Comparison of ENCODE assay signal across 8 cellular contexts in genomic region chrX:55489315-55490009, GRCh38. TPM values are rescaled to one million over a fixed set of nuclear protein-coding genes. Genes with fewer than 3 reads are reported as not detected.
DNase-seq lines count a peak whose midpoint lies in the region; ATAC-seq, FAIRE-seq and TF ChIP-seq lines count a peak whose summit lies in the region.

Gene USP51, minus strand, starts transcription at chrX:55489848. Its CDS starts 909 bp downstream, at chrX:55488939.

- peak within 1 kb of the TSS; percentile 48 to 87 (median 75) for H3K27ac ChIP-seq in pancreas

- peaks cover 8% of the 10 kb centered on the region for H3K4me1 Mint-ChIP-seq in activated naive CD8-positive, alpha-beta T cell treated with anti-CD3 and anti-CD28 coated beads, Interleukin-2, amount 10 ng/mL, durations not matched to agents 7 days and 5 days

- POLR2A ChIA-PET in activated naive CD8-positive, alpha-beta T cell treated with anti-CD3 and anti-CD28 coated beads, Interleukin-2, amount 10 ng/mL, durations not matched to agents 7 days and 5 days (lab: Charles Lee), result interaction anchor here (1.6 to 2.4 kb wide), 4 partner anchors 37 to 489 kb away, joined by 8 to 18 read pairs (median 11); partner anchors contain the start of genes APEX2, MAGEH1 and RRAGB

- H3K4me1 ChIP-seq in pancreas, result no peaks in the 10 kb centered on the region

- peak within 1 kb of the TSS; percentile 23 to 56 (median 46) for H3K4me3 ChIP-seq in pancreas

- DNase-seq in activated T-cell treated with anti-CD3 and anti-CD28 coated beads for 1 hour (ENCODE audit: low read depth) (peak; percentile 4), activated T-cell treated with anti-CD3 and anti-CD28 coated beads for 4 hours (no peak), NCI-H345 treated with DMSO at 0.1 percent for 48 hours (lab: John Stamatoyannopoulos, UW; ENCODE audit: unreplicated experiment) (peak; percentile 48), cardiac septum (ENCODE audit: low spot score) (peak; percentile 77), pancreas (peak in 5 of 6 donors; percentile 28 to 67 (median 50)), COLO829 (ENCODE audit: low spot score) (no peak)
- peak; percentile 36 for DNase-seq in activated naive CD8-positive, alpha-beta T cell treated with anti-CD3 and anti-CD28 coated beads, Interleukin-2, amount 10 ng/mL, durations not matched to agents 7 days and 5 days

- 1 to 29% methylated on average over 34 of the region's 34 CpGs for WGBS in pancreas, 2 donors

- FAIRE-seq in pancreas (lab: Jason Lieb, UNC), result no peak

- H3K4me3 Mint-ChIP-seq in activated naive CD8-positive, alpha-beta T cell treated with anti-CD3 and anti-CD28 coated beads, Interleukin-2, amount 10 ng/mL, durations not matched to agents 7 days and 5 days, result peak within 1 kb of the TSS; percentile 93

- H3K36me3 Mint-ChIP-seq in activated naive CD8-positive, alpha-beta T cell treated with anti-CD3 and anti-CD28 coated beads, Interleukin-2, amount 10 ng/mL, durations not matched to agents 7 days and 5 days, result no peaks in the 10 kb centered on the region

- H3K27me3 Mint-ChIP-seq in activated naive CD8-positive, alpha-beta T cell treated with anti-CD3 and anti-CD28 coated beads, Interleukin-2, amount 10 ng/mL, durations not matched to agents 7 days and 5 days, result no peaks in the 10 kb centered on the region

- no peaks in the 10 kb centered on the region for H3K9me3 ChIP-seq in pancreas

- TF ChIP-seq CTCF in pancreas (IDR thresholded peaks at IDR 0.05), result no peak

- H3K9me3 Mint-ChIP-seq in activated naive CD8-positive, alpha-beta T cell treated with anti-CD3 and anti-CD28 coated beads, Interleukin-2, amount 10 ng/mL, durations not matched to agents 7 days and 5 days, result no peaks in the 10 kb centered on the region

- H3K27ac Mint-ChIP-seq in activated naive CD8-positive, alpha-beta T cell treated with anti-CD3 and anti-CD28 coated beads, Interleukin-2, amount 10 ng/mL, durations not matched to agents 7 days and 5 days, result peak within 1 kb of the TSS; percentile 90

- H3K36me3 ChIP-seq in pancreas, result no peaks in the 10 kb centered on the region

- peaks cover 0 to 5% (median 0%) of the 10 kb centered on the region in 4 donors for H3K27me3 ChIP-seq in pancreas

- intact Hi-C loops in cardiac septum (cut with DNase I), result no loop called here
- intact Hi-C loops in pancreas (cut with DNase I), result no loop called here

- ATAC-seq in HG02623 (IDR thresholded peaks at IDR 0.05; ENCODE audit: unreplicated experiment) (peak; percentile 43), pancreas (peak; percentile 48 to 82 (median 68))
- peak; percentile 49 for ATAC-seq in activated naive CD8-positive, alpha-beta T cell treated with anti-CD3 and anti-CD28 coated beads, Interleukin-2, amount 10 ng/mL, durations not matched to agents 7 days and 5 days (ENCODE audit: low read depth)

RNA-seq across cellular contexts. Expression of gene USP51, which starts in this region (rescaled TPM):
- 1 to 10 TPM; 1.6 to 2.0 TPM for total RNA-seq in activated naive CD8-positive, alpha-beta T cell treated with anti-CD3 and anti-CD28 coated beads, Interleukin-2, amount 10 ng/mL, durations not matched to agents 7 days and 5 days
- total RNA-seq in cardiac septum, result 2.1 TPM
- 1 to 10 TPM in 5 of 6 donors, under 1 TPM in 1; 0.69 to 1.9 (median 1.3) TPM for total RNA-seq in pancreas
- polyA plus RNA-seq in pancreas, result 1 to 10 TPM in 1 of 2 donors, under 1 TPM in 1; 0.65 to 2.2 TPM

Comparison
In these comparisons a context has a peak if more than half of its experiments do, and no peak if none do; other contexts are left out.
1. DNase-seq: peak in activated T-cell treated with anti-CD3 and anti-CD28 coated beads for 1 hour (single experiment), NCI-H345 treated with DMSO at 0.1 percent for 48 hours (single experiment), activated naive CD8-positive, alpha-beta T cell treated with anti-CD3 and anti-CD28 coated beads, Interleukin-2, amount 10 ng/mL, durations not matched to agents 7 days and 5 days (single experiment), cardiac septum (single experiment) and pancreas (5 of 6); none in activated T-cell treated with anti-CD3 and anti-CD28 coated beads for 4 hours (single experiment) and COLO829 (single experiment).
2. Peak in every context shown above with its lines, with median percentiles within 50 percentile points of each other: ATAC-seq.